Comparison of ENCODE assay signal across 17 cellular contexts in the genomic region with DNA sequence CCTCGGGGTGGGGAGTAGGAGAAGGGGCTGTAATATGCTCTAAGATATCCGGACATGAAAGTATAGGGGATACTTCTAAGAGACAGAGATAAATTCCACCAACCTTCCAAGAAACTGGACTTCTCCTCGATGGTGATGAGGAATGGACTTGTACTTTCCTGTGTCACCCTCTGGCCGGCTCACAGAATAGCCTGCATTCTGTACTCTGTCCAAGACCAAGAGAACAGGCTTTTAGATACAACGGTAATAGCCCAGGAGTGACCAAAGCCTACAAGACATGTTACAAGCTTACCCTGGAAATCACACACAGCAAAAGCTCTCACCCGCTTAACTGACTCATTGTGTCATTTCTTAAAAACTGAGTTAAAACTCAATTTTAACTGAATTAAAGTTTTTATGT.
DNase-seq lines count a peak whose midpoint lies in the region; ATAC-seq, FAIRE-seq and TF ChIP-seq lines count a peak whose summit lies in the region.
"Had no signal": no experiment of that assay in that cellular context is flagged by ENCODE, and none has a peak within 500 bp of the region (broad histone marks: within the 10 kb centered on the region; RNA-seq: fewer than 3 reads in every experiment).

No MANE protein-coding gene starts in this region.

- intact Hi-C loops in HepG2 (cut with micrococcal nuclease; ENCODE audit: unreplicated experiment) (no loop called here), right lobe of liver (cut with DNase I) (no loop called here), stomach (cut with DNase I; ENCODE audit: low total_unique reads) (no loop called here)

- TF ChIP-seq EP300 in HepG2 (IDR thresholded peaks at IDR 0.05; ENCODE audit: low read depth in 2 of 2, low read length in 2 of 2) (no peak), HepG2 (CRISPR knock-in tag; IDR thresholded peaks at IDR 0.05; ENCODE audit: borderline replicate concordance) (no peak), tibial nerve (IDR thresholded peaks at IDR 0.05) (no peak), stomach (IDR thresholded peaks at IDR 0.05) (no peak)

- no peaks in the 10 kb centered on the region for H4K20me1 ChIP-seq in HepG2 (ENCODE audit: insufficient read depth, low read length)

- ATAC-seq in HepG2 (no peak), right lobe of liver (no peak)
- ATAC-seq: GM12878, GM23338, HCT116, K562 had no signal

- TF ChIP-seq POLR2A in HepG2 (IDR thresholded peaks at IDR 0.05; ENCODE audit: insufficient read depth in 1 of 2, low read depth in 2 of 2, low read length in 2 of 2): no peak
- TF ChIP-seq POLR2A in right lobe of liver (IDR thresholded peaks at IDR 0.05): no peak
- no peak for TF ChIP-seq POLR2A in tibial nerve (IDR thresholded peaks at IDR 0.05)
- no peak for TF ChIP-seq POLR2A in stomach (IDR thresholded peaks at IDR 0.05)

- TF ChIP-seq RAD21 in HepG2 (CRISPR knock-in tag; IDR thresholded peaks at IDR 0.05): no peak

- BruUV-seq in HepG2 (replicated peaks; lab: Mats Ljungman, UMichigan): no TSS peak

- H3K79me2 ChIP-seq in HepG2 (ENCODE audit: insufficient read depth, low read length): no peaks in the 10 kb centered on the region

- no peak for FAIRE-seq in HepG2 (lab: Jason Lieb, UNC)
- FAIRE-seq: GM12878, GM19239, K562, RCC 7860 had no signal

- H3K4me2 ChIP-seq in HepG2 (ENCODE audit: low read depth, low read length): no peak overlapping the region
- H3K4me2 ChIP-seq: GM23338 had no signal

- H3K27ac ChIP-seq in HepG2 (ENCODE audit: extremely low read length, insufficient read depth, low read length) (no peak overlapping the region), right lobe of liver (no peak overlapping the region), ectodermal cell (ENCODE audit: insufficient read depth, low read depth, low read length, poor library complexity, severe bottlenecking) (peak overlapping the region; percentile 9), neutrophil (peak overlapping the region; percentile 74), tibial nerve (no peak overlapping the region), stomach (peak overlapping the region in 2 of 5 donors; percentile 46 to 49)

- POLR2A ChIA-PET in HepG2 (lab: Yijun Ruan, JAX): no interaction called here

- no peak for DNase-seq in HepG2 (ENCODE audit: low spot score)
- no peak for DNase-seq in right lobe of liver
- DNase-seq in tibial nerve (ENCODE audit: low spot score in 2 of 2): no peak
- DNase-seq in islet precursor cell: no peak
- DNase-seq in stomach: no peak
- DNase-seq: CD4-positive, alpha-beta T cell; NCI-H446 treated with DMSO at 0.1 percent for 48 hours; NCI-H69; SHP77 treated with DMSO at 0.1 percent for 48 hours had no signal

- WGBS in HepG2 (ENCODE audit: low lambda C conversion rate): 96% methylated on average over 6 of the region's 6 CpGs
- 73% methylated on average over 3 of the region's 6 CpGs for WGBS in right lobe of liver (ENCODE audit: insufficient coverage, low coverage, low lambda C conversion rate, missing lambda C conversion rate)
- WGBS in ectodermal cell, 2 experiments: 93 to 96% methylated on average over 6 of the region's 6 CpGs
- 80 to 82% methylated on average over 6 of the region's 6 CpGs for WGBS in tibial nerve, 2 donors
- 54 to 65% (median 60%) methylated on average over 6 of the region's 6 CpGs for WGBS in stomach, 5 donors

- H3K36me3 ChIP-seq in HepG2 (replicated peaks in 1 of 2; ENCODE audit: control insufficient read depth in 1 of 2, insufficient read depth in 2 of 2, low read length in 2 of 2) (peaks cover 42 to 82% of the 10 kb centered on the region in 2 experiments), right lobe of liver (peaks cover 6 to 76% (median 29%) of the 10 kb centered on the region in 4 donors), ectodermal cell (ENCODE audit: control insufficient read depth, insufficient read depth, low read length) (peaks cover 40% of the 10 kb centered on the region), neutrophil (peaks cover 100% of the 10 kb centered on the region), tibial nerve (peaks cover 0 to 71% (median 4%) of the 10 kb centered on the region in 3 donors), stomach (peaks cover 49 to 96% (median 81%) of the 10 kb centered on the region in 4 donors)

- H3K9me3 ChIP-seq in HepG2 (ENCODE audit: low read length) (no peaks in the 10 kb centered on the region), right lobe of liver (no peaks in the 10 kb centered on the region), ectodermal cell (ENCODE audit: control insufficient read depth, low read length) (no peaks in the 10 kb centered on the region), neutrophil (no peaks in the 10 kb centered on the region), tibial nerve (no peaks in the 10 kb centered on the region), stomach (no peaks in the 10 kb centered on the region)

- in situ Hi-C loops in HepG2 (cut with HindIII; ENCODE audit: extremely low pct_ligation_motif_present, low pct_unique_long_range_greater_than_20kb): no loop called here

- peaks cover 21% of the 10 kb centered on the region for H3K4me1 ChIP-seq in HepG2 (ENCODE audit: insufficient read depth, low read length)
- H3K4me1 ChIP-seq in right lobe of liver: no peaks in the 10 kb centered on the region
- peaks cover 12% of the 10 kb centered on the region for H3K4me1 ChIP-seq in ectodermal cell (ENCODE audit: control insufficient read depth, insufficient read depth, low read length)
- peaks cover 12 to 24% of the 10 kb centered on the region in 2 experiments for H3K4me1 ChIP-seq in neutrophil (ENCODE audit: control insufficient read depth in 1 of 2, insufficient read depth in 1 of 2, low read depth in 1 of 2, low read length in 1 of 2)
- peaks cover 0 to 31% (median 3%) of the 10 kb centered on the region in 4 donors for H3K4me1 ChIP-seq in tibial nerve
- peaks cover 0 to 53% (median 38%) of the 10 kb centered on the region in 4 donors for H3K4me1 ChIP-seq in stomach

- H3K27me3 ChIP-seq in HepG2 (ENCODE audit: control insufficient read depth in 1 of 2, insufficient read depth in 2 of 2, low read length in 2 of 2) (no peaks in the 10 kb centered on the region), right lobe of liver (no peaks in the 10 kb centered on the region), ectodermal cell (ENCODE audit: control insufficient read depth, insufficient read depth, low read length, poor library complexity, severe bottlenecking) (no peaks in the 10 kb centered on the region), neutrophil (no peaks in the 10 kb centered on the region), tibial nerve (no peaks in the 10 kb centered on the region), stomach (no peaks in the 10 kb centered on the region)

- no peak overlapping the region for H2AFZ ChIP-seq in HepG2 (ENCODE audit: low read length)
- H2AFZ ChIP-seq: GM23338 had no signal

- CTCF ChIA-PET in HepG2 (lab: Yijun Ruan, JAX; ENCODE audit: low intra/inter-chr PET ratio, low total read pairs): no interaction called here

- H3K4me3 ChIP-seq in HepG2 (replicated peaks in 1 of 3; ENCODE audit: insufficient read depth in 1 of 3, low read depth in 2 of 3, low read length in 3 of 3): no peak overlapping the region
- H3K4me3 ChIP-seq in right lobe of liver: no peak overlapping the region
- no peak overlapping the region for H3K4me3 ChIP-seq in ectodermal cell (ENCODE audit: insufficient read depth, low read depth, low read length)
- H3K4me3 ChIP-seq in neutrophil (ENCODE audit: low read depth in 1 of 2, low read length in 1 of 2): no peak overlapping the region
- H3K4me3 ChIP-seq in tibial nerve: no peak overlapping the region
- no peak overlapping the region for H3K4me3 ChIP-seq in stomach
- H3K4me3 ChIP-seq: GM12878, GM23338, K562 had no signal

- no peak for TF ChIP-seq CTCF in HepG2 (CRISPR knock-in tag; IDR thresholded peaks at IDR 0.05)
- no peak for TF ChIP-seq CTCF in right lobe of liver (IDR thresholded peaks at IDR 0.05)
- no peak for TF ChIP-seq CTCF in neutrophil (IDR thresholded peaks at IDR 0.05)
- TF ChIP-seq CTCF in tibial nerve (IDR thresholded peaks at IDR 0.05): no peak
- TF ChIP-seq CTCF in stomach (IDR thresholded peaks at IDR 0.05): no peak

- no peak overlapping the region for H3K9ac ChIP-seq in HepG2 (ENCODE audit: insufficient read depth, low read depth, low read length)

TF ChIP-seq in HepG2, 621 proteins besides CTCF, POLR2A, EP300 and RAD21:
- peak; percentile 10 for TF ChIP-seq RBM22 (optimal IDR thresholded peaks at IDR 0.05; ENCODE audit: low read length)
- TF ChIP-seq ZZZ3 (CRISPR knock-in tag; IDR thresholded peaks at IDR 0.05; ENCODE audit: borderline replicate concordance): no peak

Comparison
In these comparisons a context has a peak if more than half of its experiments do, and no peak if none do; other contexts are left out.
1. H3K27ac ChIP-seq: peak in ectodermal cell (single experiment) and neutrophil (single experiment); none in HepG2 (single experiment), right lobe of liver (0 of 3) and tibial nerve (0 of 4).